ENCODE assay signal across 23 cellular contexts in the genomic region with DNA sequence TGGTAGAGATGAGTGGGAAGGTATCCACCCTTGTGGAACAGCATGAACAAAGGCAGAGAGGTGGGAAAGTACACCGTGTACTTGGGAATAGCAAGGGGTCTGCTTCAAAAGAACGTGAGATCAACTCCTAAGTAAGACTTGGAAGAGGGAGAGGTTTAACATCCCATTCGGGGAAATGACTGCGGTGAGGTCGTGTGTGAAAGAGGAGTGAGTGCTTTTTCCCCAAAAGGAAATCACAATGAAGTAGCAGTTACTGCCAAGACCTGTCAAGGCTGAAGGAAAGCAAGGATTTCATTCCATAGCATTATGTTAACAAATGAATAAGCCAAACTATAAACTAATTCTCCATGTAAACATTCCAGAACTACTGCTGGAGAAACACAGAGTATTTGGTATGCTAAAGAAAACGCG. TPM values are rescaled to one million over a fixed set of nuclear protein-coding genes. Genes with fewer than 3 reads are reported as not detected.
DNase-seq lines count a peak whose midpoint lies in the region; ATAC-seq and TF ChIP-seq lines count a peak whose summit lies in the region.
"Had no signal": no experiment of that assay in that cellular context is flagged by ENCODE, and none has a peak within 500 bp of the region (broad histone marks: within the 10 kb centered on the region; RNA-seq: fewer than 3 reads in every experiment).

No MANE protein-coding gene starts in this region.

- ATAC-seq in esophagus mucosa (no peak), HG03045 (IDR thresholded peaks at IDR 0.05; ENCODE audit: unreplicated experiment) (no peak)
- ATAC-seq: activated T-cell treated with anti-CD3 and anti-CD28 coated beads, Interleukin-2, amount 50 U/mL, for 72 hours; body of pancreas; left ventricle myocardium superior; mucosa of descending colon; stimulated activated naive B cell treated with anti-CD40 and anti-IgM and Interleukin-4, amounts not matched to agents 10 μg/mL and 1 μg/mL and 100 μg/mL, for 72 hours had no signal

- TF ChIP-seq CTCF in Caco-2 (IDR thresholded peaks at IDR 0.05; ENCODE audit: insufficient read depth in 1 of 2, low read depth in 1 of 2, low read length in 1 of 2, severe bottlenecking in 1 of 2, unreplicated experiment in 1 of 2) (no peak), fibroblast of the aortic adventitia (IDR thresholded peaks at IDR 0.05; ENCODE audit: insufficient read depth, low read length) (no peak), progenitor cell of endocrine pancreas (IDR thresholded peaks at IDR 0.05; ENCODE audit: unreplicated experiment) (no peak)

- DNase-seq in Caco-2 (no peak), amniotic stem cell (lab: John Stamatoyannopoulos, UW) (peak; percentile 45), fibroblast of the aortic adventitia (ENCODE audit: low read depth) (peak; percentile 58), progenitor cell of endocrine pancreas (ENCODE audit: low spot score, unreplicated experiment) (no peak), T1000 (lab: John Stamatoyannopoulos, UW) (no peak), ureter (ENCODE audit: low spot score) (no peak)
- DNase-seq: activated CD4-positive, alpha-beta T cell treated with anti-CD3 and anti-CD28 coated beads for 4 hours; activated T-cell treated with anti-CD3 and anti-CD28 coated beads, Interleukin-2, amount 50 U/mL, for 72 hours; BE2C; body of pancreas; left ventricle myocardium superior; mucosa of descending colon; NCI-H1417; NCI-H510A treated with DMSO at 0.1 percent for 48 hours; NK-92 treated with Interleukin-12 subunit alpha and Interleukin-12 subunit beta, amount 100 ng/mL, for 24 hours; SHP77 treated with DMSO at 0.1 percent for 48 hours; stimulated activated CD4-positive, alpha-beta T cell treated with anti-CD3 and anti-CD28 coated beads, Interleukin-2, amount 100 ng/mL, for 48 hours; stimulated activated naive B cell treated with anti-CD40 and anti-IgM and Interleukin-4, amounts not matched to agents 10 μg/mL and 1 μg/mL and 100 μg/mL, for 72 hours; T-helper 1 cell; thyroid gland had no signal

- intact Hi-C loops in Caco-2 (cut with micrococcal nuclease; ENCODE audit: unreplicated experiment), result no loop called here

- no peaks in the 10 kb centered on the region for H3K27me3 ChIP-seq in Caco-2 (replicated peaks; ENCODE audit: control insufficient read depth, insufficient read depth, low read length)
- H3K27me3 ChIP-seq: body of pancreas, thyroid gland had no signal

- H3K4me1 Mint-ChIP-seq in Caco-2 (ENCODE audit: low read depth, unreplicated experiment) (peaks cover 40% of the 10 kb centered on the region), progenitor cell of endocrine pancreas (ENCODE audit: low read depth) (peaks cover 51% of the 10 kb centered on the region)
- H3K4me1 Mint-ChIP-seq: activated naive CD4-positive, alpha-beta T cell treated with anti-CD3 and anti-CD28 coated beads, Interleukin-2, amount 50 U/mL, for 24 hours; stimulated activated naive B cell treated with anti-CD40 and anti-IgM and Interleukin-4, amounts not matched to agents 10 μg/mL and 1 μg/mL and 100 μg/mL, for 72 hours had no signal

- H3K4me3 ChIP-seq in Caco-2 (ENCODE audit: low read depth, low read length) (no peak overlapping the region), fibroblast of the aortic adventitia (ENCODE audit: low read depth, low read length) (no peak overlapping the region)
- H3K4me3 ChIP-seq: body of pancreas, mucosa of descending colon, thyroid gland had no signal

- H3K27ac Mint-ChIP-seq in Caco-2 (ENCODE audit: unreplicated experiment) (peak overlapping the region; percentile 51), progenitor cell of endocrine pancreas (peak overlapping the region; percentile 1)
- H3K27ac Mint-ChIP-seq: activated naive CD4-positive, alpha-beta T cell treated with anti-CD3 and anti-CD28 coated beads, Interleukin-2, amount 50 U/mL, for 24 hours; activated T-cell treated with anti-CD3 and anti-CD28 coated beads, Interleukin-2, amount 50 U/mL, for 72 hours; stimulated activated naive B cell treated with anti-CD40 and anti-IgM and Interleukin-4, amounts not matched to agents 10 μg/mL and 1 μg/mL and 100 μg/mL, for 72 hours had no signal

- peaks cover 36% of the 10 kb centered on the region for H3K4me1 ChIP-seq in Caco-2
- H3K4me1 ChIP-seq: BE2C had no signal

- peaks cover 10% of the 10 kb centered on the region for H3K36me3 Mint-ChIP-seq in Caco-2 (ENCODE audit: insufficient read depth, unreplicated experiment)
- no peaks in the 10 kb centered on the region for H3K36me3 Mint-ChIP-seq in progenitor cell of endocrine pancreas (ENCODE audit: insufficient read depth)
- H3K36me3 Mint-ChIP-seq: stimulated activated naive B cell treated with anti-CD40 and anti-IgM and Interleukin-4, amounts not matched to agents 10 μg/mL and 1 μg/mL and 100 μg/mL, for 72 hours had no signal

- POLR2A ChIA-PET in Caco-2 (lab: Charles Lee), result no interaction called here

- H3K9me3 Mint-ChIP-seq in Caco-2 (ENCODE audit: unreplicated experiment), result no peaks in the 10 kb centered on the region
- H3K9me3 Mint-ChIP-seq in progenitor cell of endocrine pancreas (ENCODE audit: low read depth), result peaks cover 11% of the 10 kb centered on the region
- H3K9me3 Mint-ChIP-seq: activated naive CD4-positive, alpha-beta T cell treated with anti-CD3 and anti-CD28 coated beads, Interleukin-2, amount 50 U/mL, for 24 hours; activated T-cell treated with anti-CD3 and anti-CD28 coated beads, Interleukin-2, amount 50 U/mL, for 72 hours; stimulated activated naive B cell treated with anti-CD40 and anti-IgM and Interleukin-4, amounts not matched to agents 10 μg/mL and 1 μg/mL and 100 μg/mL, for 72 hours had no signal

- no peaks in the 10 kb centered on the region for H3K9me3 ChIP-seq in Caco-2
- H3K9me3 ChIP-seq: BE2C, body of pancreas, mucosa of descending colon, thyroid gland had no signal

- CTCF ChIA-PET in Caco-2 (lab: Charles Lee), result no interaction called here

- no peaks in the 10 kb centered on the region for H3K36me3 ChIP-seq in Caco-2 (ENCODE audit: control insufficient read depth, insufficient read depth, low read length)
- H3K36me3 ChIP-seq: BE2C, thyroid gland had no signal

- H3K27me3 Mint-ChIP-seq in Caco-2 (ENCODE audit: insufficient read depth, unreplicated experiment) (no peaks in the 10 kb centered on the region), progenitor cell of endocrine pancreas (no peaks in the 10 kb centered on the region)

- no TSS peak for BruUV-seq in Caco-2 (replicated peaks; lab: Mats Ljungman, UMichigan)

- H3K4me3 Mint-ChIP-seq in Caco-2 (ENCODE audit: unreplicated experiment) (no peak overlapping the region), progenitor cell of endocrine pancreas (ENCODE audit: low read depth) (no peak overlapping the region)
- H3K4me3 Mint-ChIP-seq: activated naive CD4-positive, alpha-beta T cell treated with anti-CD3 and anti-CD28 coated beads, Interleukin-2, amount 50 U/mL, for 24 hours; activated T-cell treated with anti-CD3 and anti-CD28 coated beads, Interleukin-2, amount 50 U/mL, for 72 hours; stimulated activated naive B cell treated with anti-CD40 and anti-IgM and Interleukin-4, amounts not matched to agents 10 μg/mL and 1 μg/mL and 100 μg/mL, for 72 hours had no signal

RNA-seq across cellular contexts. Expression of a gene that starts 19.9 kb away (rescaled TPM):
- total RNA-seq in Caco-2 (2022) (19.1 and 19.9 TPM in 2 replicates), fibroblast of the aortic adventitia (ENCODE audit: low replicate concordance) (5.2 and 6.5 TPM in 2 replicates), progenitor cell of endocrine pancreas (24.2 and 24.6 TPM in 2 replicates), esophagus mucosa (0.84 TPM), ureter (17.0 TPM)

RNA-seq across cellular contexts. Expression of a gene that starts 38.7 kb away (rescaled TPM):
- total RNA-seq in Caco-2 (2022), result 30.4 and 30.7 TPM in 2 replicates
- total RNA-seq in fibroblast of the aortic adventitia (ENCODE audit: low replicate concordance), result 9.2 and 10.8 TPM in 2 replicates
- 41.0 and 42.2 TPM in 2 replicates for total RNA-seq in progenitor cell of endocrine pancreas
- 11.7 TPM for total RNA-seq in esophagus mucosa
- total RNA-seq in ureter, result 30.0 TPM

RNA-seq across cellular contexts. Expression of a gene that starts 55.7 kb away (rescaled TPM):
- total RNA-seq in Caco-2 (2022) (18.1 and 18.6 TPM in 2 replicates), fibroblast of the aortic adventitia (ENCODE audit: low replicate concordance) (36.0 and 44.7 TPM in 2 replicates), progenitor cell of endocrine pancreas (19.9 and 20.9 TPM in 2 replicates), esophagus mucosa (52.1 TPM), ureter (34.9 TPM)

Comparison
In these comparisons a context has a peak if more than half of its experiments do, and no peak if none do; other contexts are left out.
1. DNase-seq: peak in amniotic stem cell (single experiment) and fibroblast of the aortic adventitia (single experiment); none in Caco-2 (0 of 2), progenitor cell of endocrine pancreas (single experiment), T1000 (single experiment) and ureter (single experiment).